ENCODE assay signal across 8 cellular contexts in the genomic region with DNA sequence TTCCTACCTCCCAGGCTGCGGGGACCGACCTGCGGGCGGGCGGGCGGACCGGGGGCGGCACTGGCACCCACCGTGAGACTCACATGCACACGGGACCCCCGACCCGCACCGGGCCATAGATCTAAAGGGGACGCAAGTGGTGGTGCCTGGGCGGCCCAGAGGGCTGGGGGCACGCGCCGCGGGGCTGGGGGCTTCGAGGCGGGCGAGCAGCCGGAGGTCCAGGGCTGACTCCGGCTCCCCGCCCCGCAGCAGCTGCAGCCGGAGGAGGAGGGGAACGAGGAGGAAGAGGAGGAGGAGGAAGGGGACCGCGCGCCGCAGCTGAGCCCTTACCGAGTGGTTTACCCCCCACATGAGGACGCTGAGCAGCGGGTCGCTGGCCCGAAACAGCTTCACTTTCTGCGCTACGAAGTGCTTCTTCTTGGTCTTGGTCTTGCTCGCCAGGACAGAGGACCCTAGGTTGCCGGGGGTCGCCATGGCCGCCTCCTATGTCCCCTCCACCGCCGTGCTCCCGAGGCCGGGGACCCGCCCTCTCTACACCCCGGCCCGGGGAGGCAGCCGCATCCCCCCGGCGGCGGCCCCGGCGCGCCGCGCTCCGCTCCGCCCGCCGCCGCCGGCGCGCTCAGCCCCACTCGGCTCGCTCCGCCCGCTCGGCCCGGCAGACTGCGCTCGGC. TPM values are rescaled to one million over a fixed set of nuclear protein-coding genes. Genes with fewer than 3 reads are reported as not detected.
A peak's percentile ranks its signal among the peaks of the same experiment; 100 is the strongest.
DNase-seq lines count a peak whose midpoint lies in the region; ATAC-seq and TF ChIP-seq lines count a peak whose summit lies in the region.

No MANE protein-coding gene starts in this region.

- DNase-seq in ACHN, result peak; percentile 8
- no peak for DNase-seq in T-helper 2 cell treated with Interferon-gamma antibody and Interleukin-4, amounts not matched to agents 5 μg/mL and 100 μg/mL, for 36 hours (ENCODE audit: low spot score)
- peak; percentile 36 for DNase-seq in choroid plexus epithelial cell (ENCODE audit: low read depth)
- DNase-seq in lower lobe of right lung, result peak; percentile 63
- DNase-seq in stimulated activated naive CD4-positive, alpha-beta T cell treated with Interleukin-2 at 50 U/mL for 16 hours (lab: John Stamatoyannopoulos, UW), result peak; percentile 30
- DNase-seq in inferior parietal cortex (ENCODE audit: extremely low spot score), result no peak

- TF ChIP-seq CTCF in choroid plexus epithelial cell (conservative IDR thresholded peaks at IDR 0.05; ENCODE audit: low read depth, low read length) (no peak), lower lobe of right lung (IDR thresholded peaks at IDR 0.05) (no peak)

- peaks cover 38% of the 10 kb centered on the region for H3K4me1 Mint-ChIP-seq in T-helper 2 cell treated with Interferon-gamma antibody and Interleukin-4, amounts not matched to agents 5 μg/mL and 100 μg/mL, for 36 hours (ENCODE audit: low read depth)

- H3K36me3 Mint-ChIP-seq in T-helper 2 cell treated with Interferon-gamma antibody and Interleukin-4, amounts not matched to agents 5 μg/mL and 100 μg/mL, for 36 hours (ENCODE audit: low read depth), result peaks cover 11% of the 10 kb centered on the region

- H3K36me3 ChIP-seq in lower lobe of right lung, result no peaks in the 10 kb centered on the region

- no peaks in the 10 kb centered on the region for H3K9me3 Mint-ChIP-seq in T-helper 2 cell treated with Interferon-gamma antibody and Interleukin-4, amounts not matched to agents 5 μg/mL and 100 μg/mL, for 36 hours

- H3K4me3 ChIP-seq in choroid plexus epithelial cell (ENCODE audit: low read depth, low read length) (peak overlapping the region; percentile 86), lower lobe of right lung (peak overlapping the region; percentile 91)

- ATAC-seq in GM19395 (IDR thresholded peaks at IDR 0.05; ENCODE audit: unreplicated experiment) (peak; percentile 32), HG03469 (IDR thresholded peaks at IDR 0.05; ENCODE audit: unreplicated experiment) (peak; percentile 0), lower lobe of right lung (peak; percentile 39 to 55)

- H3K27me3 Mint-ChIP-seq in T-helper 2 cell treated with Interferon-gamma antibody and Interleukin-4, amounts not matched to agents 5 μg/mL and 100 μg/mL, for 36 hours (ENCODE audit: low read depth), result no peaks in the 10 kb centered on the region

- intact Hi-C loops in lower lobe of right lung (cut with DNase I), result no loop called here

- in situ Hi-C loops in ACHN (cut with HindIII; ENCODE audit: low pct_ligation_motif_present, low pct_unique_long_range_greater_than_20kb, low sequenced_read_pairs), result no loop called here

- H3K27ac ChIP-seq in lower lobe of right lung, result peak overlapping the region; percentile 89

- H3K4me1 ChIP-seq in lower lobe of right lung, result peaks cover 34% of the 10 kb centered on the region

- no peaks in the 10 kb centered on the region for H3K9me3 ChIP-seq in lower lobe of right lung

- H3K27ac Mint-ChIP-seq in T-helper 2 cell treated with Interferon-gamma antibody and Interleukin-4, amounts not matched to agents 5 μg/mL and 100 μg/mL, for 36 hours, result peak overlapping the region; percentile 74

- H3K27me3 ChIP-seq in lower lobe of right lung (ENCODE audit: low read depth), result no peaks in the 10 kb centered on the region

- peak overlapping the region; percentile 73 for H3K4me3 Mint-ChIP-seq in T-helper 2 cell treated with Interferon-gamma antibody and Interleukin-4, amounts not matched to agents 5 μg/mL and 100 μg/mL, for 36 hours

RNA-seq across cellular contexts. Expression of a gene that starts 0.4 kb away (rescaled TPM):
- total RNA-seq in lower lobe of right lung, result 67.6 TPM

Comparison
In these comparisons a context has a peak if more than half of its experiments do, and no peak if none do; other contexts are left out.
1. DNase-seq: peak in ACHN (single experiment), choroid plexus epithelial cell (single experiment), lower lobe of right lung (single experiment) and stimulated activated naive CD4-positive, alpha-beta T cell treated with Interleukin-2 at 50 U/mL for 16 hours (single experiment); none in T-helper 2 cell treated with Interferon-gamma antibody and Interleukin-4, amounts not matched to agents 5 μg/mL and 100 μg/mL, for 36 hours (single experiment) and inferior parietal cortex (single experiment).
2. Peak in every context shown above with its lines, with median percentiles within 50 percentile points of each other: ATAC-seq.